ENCODE assay signal across 9 cellular contexts in genomic region chrX:124087000-124087746, GRCh38.
"Had no signal": no experiment of that assay in that cellular context is flagged by ENCODE, and none has a peak within 500 bp of the region (broad histone marks: within the 10 kb centered on the region; RNA-seq: fewer than 3 reads in every experiment).

No MANE protein-coding gene starts in this region.

- H3K4me1 Mint-ChIP-seq: naive B cell had no signal

- H3K9me3 ChIP-seq: heart left ventricle, neutrophil, stomach, thoracic aorta had no signal

- H3K9me3 Mint-ChIP-seq: naive B cell had no signal

- H3K4me3 ChIP-seq: heart left ventricle, skin epidermis, stomach, thoracic aorta had no signal

- H3K27ac Mint-ChIP-seq: naive B cell had no signal

- H3K4me1 ChIP-seq: heart left ventricle, stomach had no signal

- H3K27me3 ChIP-seq: heart left ventricle, neutrophil, stomach had no signal

- ATAC-seq: heart left ventricle, left colon had no signal

- H3K27me3 Mint-ChIP-seq: naive B cell had no signal

- DNase-seq: activated gamma-delta T cell treated with Interleukin-2 at 50 U/mL for 16 hours, aorta, heart left ventricle, left colon, naive B cell, stomach had no signal

- H3K4me3 Mint-ChIP-seq: naive B cell had no signal

- H3K27ac ChIP-seq: heart left ventricle, neutrophil, skin epidermis, stomach, thoracic aorta had no signal
